In the genomic region with DNA sequence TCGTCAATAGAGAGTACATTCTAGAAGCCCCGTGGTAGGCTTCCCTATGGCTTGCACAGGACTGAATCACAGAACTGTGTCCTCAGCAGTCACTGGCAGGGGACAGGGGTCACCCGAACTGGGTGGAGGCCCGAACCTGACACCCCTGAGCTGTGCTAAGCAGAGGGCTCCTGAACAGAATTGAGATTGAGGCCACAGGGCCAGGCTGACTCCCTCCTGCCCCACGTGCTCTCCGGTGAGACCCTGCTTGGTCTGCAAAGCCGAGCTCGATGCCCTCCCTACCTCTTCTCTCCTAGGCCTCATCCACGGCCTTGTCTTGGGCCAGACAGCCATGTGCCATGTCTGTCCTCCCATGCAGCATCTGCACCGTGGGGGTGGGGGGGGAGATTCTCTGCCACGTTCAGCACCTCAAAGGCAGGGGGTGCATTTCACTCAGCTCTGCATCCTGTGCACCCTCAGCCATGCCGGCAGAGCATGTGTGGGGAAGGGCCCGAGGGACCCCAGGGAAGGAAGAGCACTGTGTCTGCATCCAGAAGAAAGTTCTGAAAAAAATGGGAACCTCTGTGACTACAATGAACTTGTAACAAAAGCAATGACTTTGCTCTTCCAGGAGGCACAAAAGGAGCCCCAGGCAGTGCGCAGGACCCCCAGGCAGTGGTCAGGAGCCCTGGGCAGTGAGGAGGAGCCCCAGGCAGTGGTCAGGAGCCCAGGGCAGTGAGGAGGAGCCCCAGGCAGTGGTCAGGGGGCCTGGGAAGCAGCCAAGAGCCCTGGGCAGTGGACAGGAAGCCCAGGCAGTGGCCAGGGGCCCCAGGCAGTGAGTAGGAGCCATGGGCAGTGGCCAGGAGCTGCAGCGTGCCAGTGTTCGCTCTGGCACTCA, we compare ENCODE assay signal across 15 cellular contexts.
DNase-seq lines count a peak whose midpoint lies in the region; ATAC-seq and TF ChIP-seq lines count a peak whose summit lies in the region.
"Had no signal": no experiment of that assay in that cellular context is flagged by ENCODE, and none has a peak within 500 bp of the region (broad histone marks: within the 10 kb centered on the region; RNA-seq: fewer than 3 reads in every experiment).

No MANE protein-coding gene starts in this region.

- no peak overlapping the region for H3K4ac ChIP-seq in neuronal stem cell (ENCODE audit: low read length)
- no peak overlapping the region for H3K4ac ChIP-seq in mesenchymal stem cell (ENCODE audit: low read depth in 1 of 2, low read length in 2 of 2)

- no peaks in the 10 kb centered on the region for H3K4me1 Mint-ChIP-seq in endodermal cell
- no peaks in the 10 kb centered on the region for H3K4me1 Mint-ChIP-seq in stimulated activated effector memory CD8-positive, alpha-beta T cell treated with anti-CD3 and anti-CD28 coated beads, Interleukin-12 subunit alpha, Interleukin-12 subunit beta, amount 100 ng/mL, for 72 hours
- H3K4me1 Mint-ChIP-seq: CD4-positive, CD25-positive, alpha-beta regulatory T cell had no signal

- H3K9me3 ChIP-seq in endodermal cell (ENCODE audit: control insufficient read depth, low read length), result no peaks in the 10 kb centered on the region
- no peaks in the 10 kb centered on the region for H3K9me3 ChIP-seq in neuronal stem cell (replicated peaks in 1 of 2; ENCODE audit: control insufficient read depth in 2 of 2, insufficient read depth in 1 of 2, low read depth in 1 of 2, low read length in 2 of 2)
- no peaks in the 10 kb centered on the region for H3K9me3 ChIP-seq in mesenchymal stem cell (ENCODE audit: control insufficient read depth, low read length)
- H3K9me3 ChIP-seq: BLaER1 treated with 17β-estradiol and CSF1 and Interleukin-3, amounts not matched to agents 10 nM and 100 nM had no signal

- H2BK15ac ChIP-seq in neuronal stem cell (ENCODE audit: low read length) (no peak overlapping the region), mesenchymal stem cell (ENCODE audit: low read depth, poor library complexity, severe bottlenecking) (no peak overlapping the region)

- H3K4me3 Mint-ChIP-seq in endodermal cell, result no peak overlapping the region
- H3K4me3 Mint-ChIP-seq in stimulated activated effector memory CD8-positive, alpha-beta T cell treated with anti-CD3 and anti-CD28 coated beads, Interleukin-12 subunit alpha, Interleukin-12 subunit beta, amount 100 ng/mL, for 72 hours, result no peak overlapping the region
- H3K4me3 Mint-ChIP-seq: CD4-positive, CD25-positive, alpha-beta regulatory T cell had no signal

- H4K8ac ChIP-seq in neuronal stem cell (ENCODE audit: low read depth, low read length) (no peak overlapping the region), mesenchymal stem cell (ENCODE audit: low read length) (no peak overlapping the region)

- H3K18ac ChIP-seq in neuronal stem cell (ENCODE audit: low read length) (peak overlapping the region; percentile 63), mesenchymal stem cell (ENCODE audit: low read depth in 1 of 2, low read length in 2 of 2) (no peak overlapping the region)

- H3K4me3 ChIP-seq in endodermal cell (ENCODE audit: low read length), result no peak overlapping the region
- no peak overlapping the region for H3K4me3 ChIP-seq in neuronal stem cell (ENCODE audit: low read length in 2 of 2)
- no peak overlapping the region for H3K4me3 ChIP-seq in mesenchymal stem cell (ENCODE audit: insufficient read depth in 1 of 2, low read depth in 1 of 2, low read length in 2 of 2)
- H3K4me3 ChIP-seq: BLaER1 treated with 17β-estradiol and CSF1 and Interleukin-3, amounts not matched to agents 10 nM and 100 nM had no signal

- no peaks in the 10 kb centered on the region for H3K36me3 Mint-ChIP-seq in endodermal cell (ENCODE audit: low read depth)
- H3K36me3 Mint-ChIP-seq in stimulated activated effector memory CD8-positive, alpha-beta T cell treated with anti-CD3 and anti-CD28 coated beads, Interleukin-12 subunit alpha, Interleukin-12 subunit beta, amount 100 ng/mL, for 72 hours, result no peaks in the 10 kb centered on the region
- H3K36me3 Mint-ChIP-seq: CD4-positive, CD25-positive, alpha-beta regulatory T cell had no signal

- H3K27ac ChIP-seq in endodermal cell (ENCODE audit: low read depth, low read length) (no peak overlapping the region), neuronal stem cell (replicated peaks; ENCODE audit: low read length) (no peak overlapping the region), mesenchymal stem cell (ENCODE audit: low read length, poor library complexity, severe bottlenecking) (no peak overlapping the region)
- H3K27ac ChIP-seq: BLaER1 treated with 17β-estradiol and CSF1 and Interleukin-3, amounts not matched to agents 10 nM and 100 nM had no signal

- H2BK12ac ChIP-seq in neuronal stem cell (ENCODE audit: low read length), result peak overlapping the region; percentile 64
- no peak overlapping the region for H2BK12ac ChIP-seq in mesenchymal stem cell (ENCODE audit: low read length in 2 of 2)

- H3K9me3 Mint-ChIP-seq in endodermal cell, result no peaks in the 10 kb centered on the region
- no peaks in the 10 kb centered on the region for H3K9me3 Mint-ChIP-seq in stimulated activated effector memory CD8-positive, alpha-beta T cell treated with anti-CD3 and anti-CD28 coated beads, Interleukin-12 subunit alpha, Interleukin-12 subunit beta, amount 100 ng/mL, for 72 hours
- H3K9me3 Mint-ChIP-seq: CD4-positive, CD25-positive, alpha-beta regulatory T cell had no signal

- ATAC-seq in stimulated activated effector memory CD8-positive, alpha-beta T cell treated with anti-CD3 and anti-CD28 coated beads, Interleukin-12 subunit alpha, Interleukin-12 subunit beta, amount 100 ng/mL, for 72 hours, result peak; percentile 14
- ATAC-seq: HCT116 had no signal

- no peak overlapping the region for H3K9ac ChIP-seq in endodermal cell (ENCODE audit: extremely low read depth, low read length, poor library complexity, severe bottlenecking)
- H3K9ac ChIP-seq in neuronal stem cell (ENCODE audit: low read depth, low read length, poor library complexity), result peak overlapping the region; percentile 66
- H3K9ac ChIP-seq in mesenchymal stem cell (ENCODE audit: low read length), result no peak overlapping the region
- H3K9ac ChIP-seq: BLaER1 treated with 17β-estradiol and CSF1 and Interleukin-3, amounts not matched to agents 10 nM and 100 nM had no signal

- no peak overlapping the region for H3K27ac Mint-ChIP-seq in endodermal cell
- no peak overlapping the region for H3K27ac Mint-ChIP-seq in stimulated activated effector memory CD8-positive, alpha-beta T cell treated with anti-CD3 and anti-CD28 coated beads, Interleukin-12 subunit alpha, Interleukin-12 subunit beta, amount 100 ng/mL, for 72 hours

- no peak for TF ChIP-seq CTCF in endodermal cell (conservative IDR thresholded peaks at IDR 0.05)

- WGBS in endodermal cell (ENCODE audit: insufficient coverage in 1 of 2, insufficient read length in 1 of 2), 2 experiments, result 92 to 98% methylated on average over 13 to 16 of the region's 16 CpGs
- WGBS in neuronal stem cell (ENCODE audit: extremely low coverage in 2 of 2, insufficient read length in 2 of 2, insufficient replicate concordance in 1 of 2), 2 donors, result no CpG with 5 or more reads among the region's 16 CpGs
- WGBS in mesenchymal stem cell, result 81% methylated on average over 13 of the region's 16 CpGs

- H3K23ac ChIP-seq in neuronal stem cell (ENCODE audit: low read depth, low read length, poor library complexity) (no peak overlapping the region), mesenchymal stem cell (ENCODE audit: low read length in 2 of 2) (no peak overlapping the region)

- peak; percentile 20 for DNase-seq in activated CD8-positive, alpha-beta memory T cell treated with anti-CD3 and anti-CD28 coated beads, Interleukin-2, amount 50 U/mL, for 48 hours
- DNase-seq in activated CD8-positive, alpha-beta memory T cell treated with anti-CD3 and anti-CD28 coated beads, Interleukin-2, amount 50 U/mL, for 4 hours, result no peak
- DNase-seq in endodermal cell, result peak; percentile 39
- no peak for DNase-seq in neuronal stem cell (ENCODE audit: low spot score)
- no peak for DNase-seq in stimulated activated effector memory CD8-positive, alpha-beta T cell treated with anti-CD3 and anti-CD28 coated beads, Interleukin-12 subunit alpha, Interleukin-12 subunit beta, amount 100 ng/mL, for 72 hours (ENCODE audit: low spot score in 2 of 2)
- no peak for DNase-seq in nucleus accumbens (lab: John Stamatoyannopoulos, UW)
- no peak for DNase-seq in NCI-H1417 treated with DMSO at 0.1 percent for 48 hours (lab: John Stamatoyannopoulos, UW)
- DNase-seq in mesenchymal stem cell, result no peak
- DNase-seq: ACHN; CD4-positive, CD25-positive, alpha-beta regulatory T cell; DMS53; GF-D8; GOT3 had no signal

- H3K36me3 ChIP-seq in endodermal cell (ENCODE audit: control insufficient read depth, insufficient read depth, low read length) (no peaks in the 10 kb centered on the region), neuronal stem cell (replicated peaks in 1 of 2; ENCODE audit: control insufficient read depth in 2 of 2, insufficient read depth in 2 of 2, low read length in 2 of 2) (no peaks in the 10 kb centered on the region), mesenchymal stem cell (ENCODE audit: control insufficient read depth in 1 of 2, insufficient read depth in 2 of 2, low read depth in 1 of 2, low read length in 2 of 2) (no peaks in the 10 kb centered on the region)
- H3K36me3 ChIP-seq: BLaER1 treated with 17β-estradiol and CSF1 and Interleukin-3, amounts not matched to agents 10 nM and 100 nM had no signal

- no peaks in the 10 kb centered on the region for H3K79me1 ChIP-seq in neuronal stem cell (ENCODE audit: low read depth, low read length)
- H3K79me1 ChIP-seq in mesenchymal stem cell (replicated peaks; ENCODE audit: low read length, poor library complexity, severe bottlenecking), result no peaks in the 10 kb centered on the region

- H3K4me2 ChIP-seq in neuronal stem cell (ENCODE audit: insufficient read depth, low read length, poor library complexity, severe bottlenecking), result no peak overlapping the region
- H3K4me2 ChIP-seq in mesenchymal stem cell (ENCODE audit: low read length, poor library complexity, severe bottlenecking), result no peak overlapping the region

- peaks cover 9% of the 10 kb centered on the region for H3K27me3 ChIP-seq in endodermal cell (ENCODE audit: control insufficient read depth, insufficient read depth, low read length, poor library complexity, severe bottlenecking)
- peaks cover 0 to 21% (median 4%) of the 10 kb centered on the region in 3 experiments for H3K27me3 ChIP-seq in neuronal stem cell (ENCODE audit: control insufficient read depth in 3 of 3, insufficient read depth in 3 of 3, low read depth in 1 of 3, low read length in 3 of 3)
- peaks cover 35 to 67% of the 10 kb centered on the region in 2 experiments for H3K27me3 ChIP-seq in mesenchymal stem cell (ENCODE audit: control insufficient read depth in 1 of 2, insufficient read depth in 1 of 2, low read length in 2 of 2)
- H3K27me3 ChIP-seq: BLaER1 treated with 17β-estradiol and CSF1 and Interleukin-3, amounts not matched to agents 10 nM and 100 nM had no signal

- no peak overlapping the region for H2AFZ ChIP-seq in neuronal stem cell (ENCODE audit: low read length)
- H2AFZ ChIP-seq in mesenchymal stem cell (ENCODE audit: low read depth, low read length), result no peak overlapping the region

- no peak overlapping the region for H3K14ac ChIP-seq in neuronal stem cell (ENCODE audit: low read length)
- H3K14ac ChIP-seq in mesenchymal stem cell (ENCODE audit: low read length in 2 of 2), result no peak overlapping the region

- H3K4me1 ChIP-seq in endodermal cell (ENCODE audit: control insufficient read depth, insufficient read depth, low read length) (no peaks in the 10 kb centered on the region), neuronal stem cell (ENCODE audit: control insufficient read depth in 2 of 2, insufficient read depth in 1 of 2, low read depth in 1 of 2, low read length in 2 of 2) (peaks cover 0 to 4% of the 10 kb centered on the region in 2 donors), mesenchymal stem cell (ENCODE audit: control insufficient read depth, insufficient read depth, low read depth, low read length) (peaks cover 4% of the 10 kb centered on the region)

- peaks cover 5% of the 10 kb centered on the region for H3K27me3 Mint-ChIP-seq in endodermal cell (ENCODE audit: insufficient read depth)

- H2AK5ac ChIP-seq in neuronal stem cell (ENCODE audit: low read depth, low read length) (no peak overlapping the region), mesenchymal stem cell (ENCODE audit: low read length, severe bottlenecking) (no peak overlapping the region)

- no peak overlapping the region for H4K91ac ChIP-seq in neuronal stem cell (ENCODE audit: low read depth, low read length, poor library complexity)
- no peak overlapping the region for H4K91ac ChIP-seq in mesenchymal stem cell (ENCODE audit: low read length)

- no peak overlapping the region for H2BK5ac ChIP-seq in neuronal stem cell (ENCODE audit: low read length)
- no peak overlapping the region for H2BK5ac ChIP-seq in mesenchymal stem cell (ENCODE audit: low read depth, low read length, poor library complexity, severe bottlenecking)

- H2BK120ac ChIP-seq in neuronal stem cell (ENCODE audit: low read depth, low read length) (no peak overlapping the region), mesenchymal stem cell (ENCODE audit: low read depth, low read length) (no peak overlapping the region)

Comparison
In these comparisons a context has a peak if more than half of its experiments do, and no peak if none do; other contexts are left out.
1. DNase-seq: peak in activated CD8-positive, alpha-beta memory T cell treated with anti-CD3 and anti-CD28 coated beads, Interleukin-2, amount 50 U/mL, for 48 hours (single experiment) and endodermal cell (single experiment); none in activated CD8-positive, alpha-beta memory T cell treated with anti-CD3 and anti-CD28 coated beads, Interleukin-2, amount 50 U/mL, for 4 hours (single experiment), neuronal stem cell (single experiment), stimulated activated effector memory CD8-positive, alpha-beta T cell treated with anti-CD3 and anti-CD28 coated beads, Interleukin-12 subunit alpha, Interleukin-12 subunit beta, amount 100 ng/mL, for 72 hours (0 of 2), nucleus accumbens (0 of 56), NCI-H1417 treated with DMSO at 0.1 percent for 48 hours (single experiment) and mesenchymal stem cell (single experiment).